1 cellular context compared by ENCODE assay signal in genomic region chr3:106570426-106570825, GRCh38.
TF ChIP-seq lines count a peak whose summit lies in the region.

No MANE protein-coding gene starts in this region.

TF ChIP-seq in SK-N-SH treated with all-trans-retinoic acid at 6 μM for 48 hours, 23 proteins besides CTCF, POLR2A, EP300 and RAD21 (continued from another document):
- TF ChIP-seq TSHZ2 (CRISPR knock-in tag; IDR thresholded peaks at IDR 0.05) (no peak), SNAI2 (CRISPR knock-in tag; IDR thresholded peaks at IDR 0.05) (no peak), ZFP30 (CRISPR knock-in tag; IDR thresholded peaks at IDR 0.05) (no peak), BACH2 (CRISPR knock-in tag; IDR thresholded peaks at IDR 0.05; ENCODE audit: borderline replicate concordance) (no peak)
